Comparison of ENCODE assay signal across 25 cellular contexts in the genomic region with DNA sequence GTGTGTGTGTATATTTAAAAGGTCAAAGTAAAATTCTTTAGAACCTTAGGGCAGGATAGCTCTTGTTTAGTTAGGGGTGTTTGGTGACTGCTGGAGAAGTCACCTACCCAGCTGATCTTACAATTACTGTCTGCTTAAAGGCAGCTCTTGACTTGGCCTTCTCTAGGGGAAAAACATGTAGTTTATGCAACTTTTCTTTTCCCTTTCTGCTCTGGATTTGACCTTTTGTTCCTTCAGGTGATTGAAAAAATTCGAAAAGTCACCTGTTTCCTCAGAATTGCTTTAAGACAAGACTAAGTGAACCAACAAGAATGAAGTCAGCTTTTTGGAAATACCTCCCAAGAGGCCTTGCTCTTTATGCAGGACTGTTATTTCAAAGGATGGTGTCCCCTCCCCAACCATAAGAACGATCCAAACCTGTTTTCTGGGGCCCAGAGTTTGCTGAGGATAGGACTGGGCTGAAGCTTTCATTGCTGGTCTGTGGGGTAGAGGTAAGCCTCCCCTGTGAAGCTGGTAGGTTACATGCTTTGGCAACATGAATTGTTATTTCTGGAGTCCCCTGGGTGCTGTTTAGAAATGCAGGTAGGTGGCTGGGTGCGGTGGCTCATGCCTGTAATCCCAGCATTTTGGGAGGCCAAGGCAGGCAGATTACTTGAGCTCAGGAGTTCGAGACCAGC.
A peak's percentile ranks its signal among the peaks of the same experiment; 100 is the strongest.
DNase-seq lines count a peak whose midpoint lies in the region; ATAC-seq and TF ChIP-seq lines count a peak whose summit lies in the region.
"Had no signal": no experiment of that assay in that cellular context is flagged by ENCODE, and none has a peak within 500 bp of the region (broad histone marks: within the 10 kb centered on the region; RNA-seq: fewer than 3 reads in every experiment).

No MANE protein-coding gene starts in this region.

- H3K9me3 ChIP-seq in liver (ENCODE audit: control insufficient read depth in 4 of 4, low read length in 3 of 4): no peaks in the 10 kb centered on the region
- H3K9me3 ChIP-seq in right lobe of liver: no peaks in the 10 kb centered on the region
- no peaks in the 10 kb centered on the region for H3K9me3 ChIP-seq in RWPE2 (ENCODE audit: severe bottlenecking)
- H3K9me3 ChIP-seq in mesenchymal stem cell (ENCODE audit: control insufficient read depth, low read length): no peaks in the 10 kb centered on the region
- H3K9me3 ChIP-seq in uterus: no peaks in the 10 kb centered on the region

- H3K9ac ChIP-seq in liver (ENCODE audit: low read depth in 1 of 2, low read length in 2 of 2): no peak overlapping the region
- no peak overlapping the region for H3K9ac ChIP-seq in mesenchymal stem cell (ENCODE audit: low read length)

- H2BK15ac ChIP-seq in mesenchymal stem cell (ENCODE audit: low read depth, poor library complexity, severe bottlenecking): no peak overlapping the region

- DNase-seq in right lobe of liver: no peak
- DNase-seq in RWPE2 (ENCODE audit: low spot score): no peak
- DNase-seq in mesenchymal stem cell: no peak
- no peak for DNase-seq in pons (ENCODE audit: low spot score)
- DNase-seq in NCI-H2029 treated with DMSO at 0.1 percent for 48 hours (lab: John Stamatoyannopoulos, UW): no peak
- DNase-seq in uterus: no peak
- DNase-seq: ACHN; activated CD8-positive, alpha-beta T cell treated with anti-CD3 and anti-CD28 coated beads for 36 hours; amniotic stem cell; DMS153; effector memory CD4-positive, alpha-beta T cell; H7; naive B cell; NCI-H1105; NCI-H187; NCI-H2171 treated with DMSO at 0.1 percent for 48 hours; NCI-H510A; occipital lobe; stimulated activated CD4-positive, alpha-beta T cell treated with anti-CD3 and anti-CD28 coated beads, Interleukin-4, amount 100 ng/mL, for 24 hours; T-cell had no signal

- H3K4me1 ChIP-seq in liver (ENCODE audit: control insufficient read depth in 4 of 4, insufficient read depth in 4 of 4, low read length in 3 of 4) (peaks cover 15 to 65% (median 38%) of the 10 kb centered on the region in 4 donors), right lobe of liver (peaks cover 0 to 69% (median 19%) of the 10 kb centered on the region in 4 donors), RWPE2 (ENCODE audit: insufficient read depth, poor library complexity, severe bottlenecking) (peaks cover 13% of the 10 kb centered on the region), mesenchymal stem cell (ENCODE audit: control insufficient read depth, insufficient read depth, low read depth, low read length) (peaks cover 29% of the 10 kb centered on the region), uterus (no peaks in the 10 kb centered on the region)

- 79% methylated on average over 4 of the region's 4 CpGs for WGBS in liver
- WGBS in right lobe of liver (ENCODE audit: insufficient coverage, low coverage, low lambda C conversion rate, missing lambda C conversion rate): 79% methylated on average over 3 of the region's 4 CpGs
- WGBS in mesenchymal stem cell: 98% methylated on average over 4 of the region's 4 CpGs

- TF ChIP-seq POLR2A in right lobe of liver (IDR thresholded peaks at IDR 0.05) (no peak), uterus (IDR thresholded peaks at IDR 0.05) (no peak)

- no peak overlapping the region for H3K23ac ChIP-seq in mesenchymal stem cell (ENCODE audit: low read length in 2 of 2)

- no peak overlapping the region for H2BK5ac ChIP-seq in mesenchymal stem cell (ENCODE audit: low read depth, low read length, poor library complexity, severe bottlenecking)

- H3K14ac ChIP-seq in mesenchymal stem cell (ENCODE audit: low read length in 2 of 2): no peak overlapping the region

- H2BK120ac ChIP-seq in mesenchymal stem cell (ENCODE audit: low read depth, low read length): no peak overlapping the region

- intact Hi-C loops in right lobe of liver (cut with DNase I): no loop called here
- intact Hi-C loops in uterus (cut with DNase I; ENCODE audit: low total_unique reads): no loop called here

- H2AFZ ChIP-seq in mesenchymal stem cell (ENCODE audit: low read depth, low read length): no peak overlapping the region

- no peak overlapping the region for H3K4me2 ChIP-seq in mesenchymal stem cell (ENCODE audit: low read length, poor library complexity, severe bottlenecking)

- no peak overlapping the region for H4K8ac ChIP-seq in mesenchymal stem cell (ENCODE audit: low read length)

- H3K18ac ChIP-seq in mesenchymal stem cell (ENCODE audit: low read depth in 1 of 2, low read length in 2 of 2): no peak overlapping the region

- H2BK12ac ChIP-seq in mesenchymal stem cell (ENCODE audit: low read length in 2 of 2): no peak overlapping the region

- TF ChIP-seq RAD21 in liver (IDR thresholded peaks at IDR 0.05): no peak

- H2AK5ac ChIP-seq in mesenchymal stem cell (ENCODE audit: low read length, severe bottlenecking): peak overlapping the region; percentile 16

- H3K4ac ChIP-seq in mesenchymal stem cell (ENCODE audit: low read depth in 1 of 2, low read length in 2 of 2): no peak overlapping the region

- peaks cover 11% of the 10 kb centered on the region for H3K79me1 ChIP-seq in mesenchymal stem cell (replicated peaks; ENCODE audit: low read length, poor library complexity, severe bottlenecking)

- TF ChIP-seq CTCF in liver (IDR thresholded peaks at IDR 0.05; ENCODE audit: low read depth, low read length, missing input control): no peak
- no peak for TF ChIP-seq CTCF in right lobe of liver (IDR thresholded peaks at IDR 0.05)
- TF ChIP-seq CTCF in RWPE2 (IDR thresholded peaks at IDR 0.05; ENCODE audit: poor library complexity, severe bottlenecking): no peak
- TF ChIP-seq CTCF in uterus (IDR thresholded peaks at IDR 0.05): no peak

- H4K91ac ChIP-seq in mesenchymal stem cell (ENCODE audit: low read length): no peak overlapping the region

- peak overlapping the region; percentile 4 to 16 for H3K27ac ChIP-seq in liver (ENCODE audit: low read depth in 1 of 2, low read length in 2 of 2)
- peak overlapping the region in 1 of 3 donors; percentile 2 for H3K27ac ChIP-seq in right lobe of liver
- H3K27ac ChIP-seq in RWPE2 (ENCODE audit: poor library complexity, severe bottlenecking): peak overlapping the region; percentile 8
- H3K27ac ChIP-seq in mesenchymal stem cell (ENCODE audit: low read length, poor library complexity, severe bottlenecking): no peak overlapping the region
- H3K27ac ChIP-seq in uterus: no peak overlapping the region
- H3K27ac ChIP-seq: epithelial cell of prostate had no signal

- H3K27me3 ChIP-seq in liver (ENCODE audit: control insufficient read depth in 4 of 4, insufficient read depth in 4 of 4, low read length in 3 of 4) (no peaks in the 10 kb centered on the region), right lobe of liver (no peaks in the 10 kb centered on the region), RWPE2 (ENCODE audit: insufficient read depth, poor library complexity, severe bottlenecking) (no peaks in the 10 kb centered on the region), mesenchymal stem cell (ENCODE audit: control insufficient read depth in 1 of 2, insufficient read depth in 1 of 2, low read length in 2 of 2) (no peaks in the 10 kb centered on the region), uterus (no peaks in the 10 kb centered on the region)

- ATAC-seq in right lobe of liver: no peak
- no peak for ATAC-seq in RWPE2 (ENCODE audit: low read depth)
- ATAC-seq: activated CD4-positive, CD25-positive, alpha-beta regulatory T cell treated with anti-CD3 and anti-CD28 coated beads, Interleukin-2, amount 50 U/mL, for 24 hours; activated CD8-positive, alpha-beta T cell treated with anti-CD3 and anti-CD28 coated beads for 36 hours; GM12878; T-cell had no signal

- H3K36me3 ChIP-seq in liver (ENCODE audit: control insufficient read depth in 4 of 4, insufficient read depth in 3 of 4, low read depth in 1 of 4, low read length in 3 of 4) (no peaks in the 10 kb centered on the region), right lobe of liver (no peaks in the 10 kb centered on the region), RWPE2 (ENCODE audit: low read depth) (no peaks in the 10 kb centered on the region), mesenchymal stem cell (ENCODE audit: control insufficient read depth in 1 of 2, insufficient read depth in 2 of 2, low read depth in 1 of 2, low read length in 2 of 2) (peaks cover 0 to 5% of the 10 kb centered on the region in 2 experiments), uterus (no peaks in the 10 kb centered on the region)

- H3K4me3 ChIP-seq in liver (ENCODE audit: low read depth in 1 of 3, low read length in 3 of 3) (no peak overlapping the region), right lobe of liver (no peak overlapping the region), RWPE2 (ENCODE audit: severe bottlenecking) (no peak overlapping the region), mesenchymal stem cell (ENCODE audit: insufficient read depth in 1 of 2, low read depth in 1 of 2, low read length in 2 of 2) (no peak overlapping the region), uterus (no peak overlapping the region)
- H3K4me3 ChIP-seq: GM12878, K562 had no signal

TF ChIP-seq in liver, 16 proteins besides CTCF, POLR2A, EP300 and RAD21:
- TF ChIP-seq FOXA2 (IDR thresholded peaks at IDR 0.05) (no peak), HNF4G (IDR thresholded peaks at IDR 0.05) (no peak), JUND (IDR thresholded peaks at IDR 0.05) (no peak), RXRA (IDR thresholded peaks at IDR 0.05) (no peak), FOXA1 (IDR thresholded peaks at IDR 0.05) (no peak)

Comparison
In these comparisons a context has a peak if more than half of its experiments do, and no peak if none do; other contexts are left out.
1. H3K27ac ChIP-seq: peak in liver (2 of 2) and RWPE2 (single experiment); none in mesenchymal stem cell (single experiment) and uterus (0 of 2).